In the genomic region with DNA sequence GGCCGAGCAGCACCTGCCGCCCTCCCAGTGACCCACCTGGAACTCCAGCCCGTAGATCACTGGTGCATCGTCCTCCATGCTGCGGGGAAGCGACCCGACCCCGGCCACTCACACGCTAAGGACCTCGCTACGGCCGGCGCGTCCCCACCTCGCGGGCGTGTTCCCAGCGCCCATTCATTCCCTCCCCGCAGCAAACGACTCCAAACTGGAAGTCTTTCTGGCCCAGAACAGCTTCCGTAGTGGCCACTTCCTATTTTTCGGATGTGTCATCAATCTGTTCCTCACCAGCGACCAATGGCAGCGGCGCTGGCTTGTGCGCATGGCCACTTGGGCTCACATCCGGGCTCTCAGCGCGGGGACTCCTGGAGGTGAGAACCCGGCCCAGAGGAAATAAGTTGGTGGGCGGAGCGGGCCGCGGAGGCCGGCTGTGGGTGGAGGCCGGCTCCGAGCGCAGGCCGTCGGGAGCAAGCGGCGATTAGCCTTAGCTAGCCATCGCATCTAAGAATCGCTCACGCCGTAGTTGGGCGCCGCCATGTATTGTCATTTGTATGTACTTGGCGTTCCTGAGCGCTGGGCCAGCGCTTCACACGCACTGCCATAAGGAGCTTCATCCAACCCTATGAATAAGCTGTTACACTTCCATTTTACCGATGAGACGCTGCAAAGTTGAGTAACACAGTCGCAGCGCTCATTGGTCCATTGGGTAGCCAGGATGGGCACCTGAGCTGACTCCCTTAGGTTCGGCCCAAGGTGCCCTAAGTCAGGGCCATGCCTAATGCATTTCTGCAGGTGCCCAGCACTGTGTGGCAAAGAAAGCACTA, we compare ENCODE assay signal across 1 cellular context.
TF ChIP-seq lines count a peak whose summit lies in the region.

A gene (minus strand): TSS at position 207 of the 821 bp plus-strand sequence. CDS start 129 bp downstream, at position 78.

TF ChIP-seq in HepG2, 621 proteins besides CTCF, POLR2A, EP300 and RAD21 (continued from another document and continues in another):
- TF ChIP-seq, protein P1, sequence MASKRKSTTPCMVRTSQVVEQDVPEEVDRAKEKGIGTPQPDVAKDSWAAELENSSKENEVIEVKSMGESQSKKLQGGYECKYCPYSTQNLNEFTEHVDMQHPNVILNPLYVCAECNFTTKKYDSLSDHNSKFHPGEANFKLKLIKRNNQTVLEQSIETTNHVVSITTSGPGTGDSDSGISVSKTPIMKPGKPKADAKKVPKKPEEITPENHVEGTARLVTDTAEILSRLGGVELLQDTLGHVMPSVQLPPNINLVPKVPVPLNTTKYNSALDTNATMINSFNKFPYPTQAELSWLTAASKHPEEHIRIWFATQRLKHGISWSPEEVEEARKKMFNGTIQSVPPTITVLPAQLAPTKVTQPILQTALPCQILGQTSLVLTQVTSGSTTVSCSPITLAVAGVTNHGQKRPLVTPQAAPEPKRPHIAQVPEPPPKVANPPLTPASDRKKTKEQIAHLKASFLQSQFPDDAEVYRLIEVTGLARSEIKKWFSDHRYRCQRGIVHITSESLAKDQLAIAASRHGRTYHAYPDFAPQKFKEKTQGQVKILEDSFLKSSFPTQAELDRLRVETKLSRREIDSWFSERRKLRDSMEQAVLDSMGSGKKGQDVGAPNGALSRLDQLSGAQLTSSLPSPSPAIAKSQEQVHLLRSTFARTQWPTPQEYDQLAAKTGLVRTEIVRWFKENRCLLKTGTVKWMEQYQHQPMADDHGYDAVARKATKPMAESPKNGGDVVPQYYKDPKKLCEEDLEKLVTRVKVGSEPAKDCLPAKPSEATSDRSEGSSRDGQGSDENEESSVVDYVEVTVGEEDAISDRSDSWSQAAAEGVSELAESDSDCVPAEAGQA (IDR thresholded peaks at IDR 0.05; ENCODE audit: low read depth) = peak; percentile 60; the same call in 1 of the 2 replicates
- TF ChIP-seq, protein P1 (CRISPR knock-in tag; IDR thresholded peaks at IDR 0.05; ENCODE audit: borderline replicate concordance) = no peak
- TF ChIP-seq, protein P2, sequence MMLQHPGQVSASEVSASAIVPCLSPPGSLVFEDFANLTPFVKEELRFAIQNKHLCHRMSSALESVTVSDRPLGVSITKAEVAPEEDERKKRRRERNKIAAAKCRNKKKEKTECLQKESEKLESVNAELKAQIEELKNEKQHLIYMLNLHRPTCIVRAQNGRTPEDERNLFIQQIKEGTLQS (CRISPR knock-in tag; IDR thresholded peaks at IDR 0.05) = peak; percentile 45; the same call in 1 of the 2 replicates
- TF ChIP-seq KLF6 (CRISPR knock-in tag; IDR thresholded peaks at IDR 0.05) (peak; percentile 46; the same call in 1 of the 2 replicates), ZNF775 (CRISPR knock-in tag; IDR thresholded peaks at IDR 0.05; ENCODE audit: borderline replicate concordance) (0 out of 2 replicates have a peak, but pooled peaks have one; percentile 32), NFKBIZ (CRISPR knock-in tag; IDR thresholded peaks at IDR 0.05) (no peak), ZNF160 (CRISPR knock-in tag; IDR thresholded peaks at IDR 0.05) (peak; percentile 76; the same call in 1 of the 2 replicates), ZNF331 (CRISPR knock-in tag; IDR thresholded peaks at IDR 0.05) (peak; percentile 91), TSC22D2 (CRISPR knock-in tag; IDR thresholded peaks at IDR 0.05; ENCODE audit: borderline replicate concordance) (no peak), SNRNP70 (IDR thresholded peaks at IDR 0.05; ENCODE audit: low read depth, low read length) (no peak), MED13 (CRISPR knock-in tag; IDR thresholded peaks at IDR 0.05) (0 out of 2 replicates have a peak, but pooled peaks have one; percentile 15), PTBP1 (IDR thresholded peaks at IDR 0.05; ENCODE audit: low read depth, low read length, poor library complexity, severe bottlenecking) (peak; percentile 86), MAF1 (CRISPR knock-in tag; IDR thresholded peaks at IDR 0.05; ENCODE audit: borderline replicate concordance) (peak; percentile 23; the same call in 1 of the 2 replicates), AHR (CRISPR knock-in tag; IDR thresholded peaks at IDR 0.05) (peak; percentile 85; the same call in 1 of the 2 replicates), ZNF616 (CRISPR knock-in tag; IDR thresholded peaks at IDR 0.05; ENCODE audit: low read depth) (peak; percentile 93)
- TF ChIP-seq, protein P3, sequence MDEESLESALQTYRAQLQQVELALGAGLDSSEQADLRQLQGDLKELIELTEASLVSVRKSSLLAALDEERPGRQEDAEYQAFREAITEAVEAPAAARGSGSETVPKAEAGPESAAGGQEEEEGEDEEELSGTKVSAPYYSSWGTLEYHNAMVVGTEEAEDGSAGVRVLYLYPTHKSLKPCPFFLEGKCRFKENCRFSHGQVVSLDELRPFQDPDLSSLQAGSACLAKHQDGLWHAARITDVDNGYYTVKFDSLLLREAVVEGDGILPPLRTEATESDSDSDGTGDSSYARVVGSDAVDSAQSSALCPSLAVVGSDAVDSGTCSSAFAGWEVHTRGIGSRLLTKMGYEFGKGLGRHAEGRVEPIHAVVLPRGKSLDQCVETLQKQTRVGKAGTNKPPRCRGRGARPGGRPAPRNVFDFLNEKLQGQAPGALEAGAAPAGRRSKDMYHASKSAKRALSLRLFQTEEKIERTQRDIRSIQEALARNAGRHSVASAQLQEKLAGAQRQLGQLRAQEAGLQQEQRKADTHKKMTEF (CRISPR knock-in tag; IDR thresholded peaks at IDR 0.05) = peak; percentile 97
- TF ChIP-seq, protein P4, sequence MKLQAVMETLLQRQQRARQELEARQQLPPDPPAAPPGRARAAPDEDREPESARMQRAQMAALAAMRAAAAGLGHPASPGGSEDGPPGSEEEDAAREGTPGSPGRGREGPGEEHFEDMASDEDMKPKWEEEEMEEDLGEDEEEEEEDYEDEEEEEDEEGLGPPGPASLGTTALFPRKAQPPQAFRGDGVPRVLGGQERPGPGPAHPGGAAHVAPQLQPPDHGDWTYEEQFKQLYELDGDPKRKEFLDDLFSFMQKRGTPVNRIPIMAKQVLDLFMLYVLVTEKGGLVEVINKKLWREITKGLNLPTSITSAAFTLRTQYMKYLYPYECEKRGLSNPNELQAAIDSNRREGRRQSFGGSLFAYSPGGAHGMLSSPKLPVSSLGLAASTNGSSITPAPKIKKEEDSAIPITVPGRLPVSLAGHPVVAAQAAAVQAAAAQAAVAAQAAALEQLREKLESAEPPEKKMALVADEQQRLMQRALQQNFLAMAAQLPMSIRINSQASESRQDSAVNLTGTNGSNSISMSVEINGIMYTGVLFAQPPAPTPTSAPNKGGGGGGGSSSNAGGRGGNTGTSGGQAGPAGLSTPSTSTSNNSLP (IDR thresholded peaks at IDR 0.05; ENCODE audit: low read depth, low read length) = peak; percentile 69
- TF ChIP-seq, protein P5, sequence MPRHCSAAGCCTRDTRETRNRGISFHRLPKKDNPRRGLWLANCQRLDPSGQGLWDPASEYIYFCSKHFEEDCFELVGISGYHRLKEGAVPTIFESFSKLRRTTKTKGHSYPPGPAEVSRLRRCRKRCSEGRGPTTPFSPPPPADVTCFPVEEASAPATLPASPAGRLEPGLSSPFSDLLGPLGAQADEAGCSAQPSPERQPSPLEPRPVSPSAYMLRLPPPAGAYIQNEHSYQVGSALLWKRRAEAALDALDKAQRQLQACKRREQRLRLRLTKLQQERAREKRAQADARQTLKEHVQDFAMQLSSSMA (CRISPR knock-in tag; IDR thresholded peaks at IDR 0.05) = peak; percentile 76; the same call in 1 of the 2 replicates
- TF ChIP-seq, protein P6, sequence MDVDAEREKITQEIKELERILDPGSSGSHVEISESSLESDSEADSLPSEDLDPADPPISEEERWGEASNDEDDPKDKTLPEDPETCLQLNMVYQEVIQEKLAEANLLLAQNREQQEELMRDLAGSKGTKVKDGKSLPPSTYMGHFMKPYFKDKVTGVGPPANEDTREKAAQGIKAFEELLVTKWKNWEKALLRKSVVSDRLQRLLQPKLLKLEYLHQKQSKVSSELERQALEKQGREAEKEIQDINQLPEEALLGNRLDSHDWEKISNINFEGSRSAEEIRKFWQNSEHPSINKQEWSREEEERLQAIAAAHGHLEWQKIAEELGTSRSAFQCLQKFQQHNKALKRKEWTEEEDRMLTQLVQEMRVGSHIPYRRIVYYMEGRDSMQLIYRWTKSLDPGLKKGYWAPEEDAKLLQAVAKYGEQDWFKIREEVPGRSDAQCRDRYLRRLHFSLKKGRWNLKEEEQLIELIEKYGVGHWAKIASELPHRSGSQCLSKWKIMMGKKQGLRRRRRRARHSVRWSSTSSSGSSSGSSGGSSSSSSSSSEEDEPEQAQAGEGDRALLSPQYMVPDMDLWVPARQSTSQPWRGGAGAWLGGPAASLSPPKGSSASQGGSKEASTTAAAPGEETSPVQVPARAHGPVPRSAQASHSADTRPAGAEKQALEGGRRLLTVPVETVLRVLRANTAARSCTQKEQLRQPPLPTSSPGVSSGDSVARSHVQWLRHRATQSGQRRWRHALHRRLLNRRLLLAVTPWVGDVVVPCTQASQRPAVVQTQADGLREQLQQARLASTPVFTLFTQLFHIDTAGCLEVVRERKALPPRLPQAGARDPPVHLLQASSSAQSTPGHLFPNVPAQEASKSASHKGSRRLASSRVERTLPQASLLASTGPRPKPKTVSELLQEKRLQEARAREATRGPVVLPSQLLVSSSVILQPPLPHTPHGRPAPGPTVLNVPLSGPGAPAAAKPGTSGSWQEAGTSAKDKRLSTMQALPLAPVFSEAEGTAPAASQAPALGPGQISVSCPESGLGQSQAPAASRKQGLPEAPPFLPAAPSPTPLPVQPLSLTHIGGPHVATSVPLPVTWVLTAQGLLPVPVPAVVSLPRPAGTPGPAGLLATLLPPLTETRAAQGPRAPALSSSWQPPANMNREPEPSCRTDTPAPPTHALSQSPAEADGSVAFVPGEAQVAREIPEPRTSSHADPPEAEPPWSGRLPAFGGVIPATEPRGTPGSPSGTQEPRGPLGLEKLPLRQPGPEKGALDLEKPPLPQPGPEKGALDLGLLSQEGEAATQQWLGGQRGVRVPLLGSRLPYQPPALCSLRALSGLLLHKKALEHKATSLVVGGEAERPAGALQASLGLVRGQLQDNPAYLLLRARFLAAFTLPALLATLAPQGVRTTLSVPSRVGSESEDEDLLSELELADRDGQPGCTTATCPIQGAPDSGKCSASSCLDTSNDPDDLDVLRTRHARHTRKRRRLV (CRISPR knock-in tag; IDR thresholded peaks at IDR 0.05) = 0 out of 2 replicates have a peak, but pooled peaks have one; percentile 44
- TF ChIP-seq, protein P7, sequence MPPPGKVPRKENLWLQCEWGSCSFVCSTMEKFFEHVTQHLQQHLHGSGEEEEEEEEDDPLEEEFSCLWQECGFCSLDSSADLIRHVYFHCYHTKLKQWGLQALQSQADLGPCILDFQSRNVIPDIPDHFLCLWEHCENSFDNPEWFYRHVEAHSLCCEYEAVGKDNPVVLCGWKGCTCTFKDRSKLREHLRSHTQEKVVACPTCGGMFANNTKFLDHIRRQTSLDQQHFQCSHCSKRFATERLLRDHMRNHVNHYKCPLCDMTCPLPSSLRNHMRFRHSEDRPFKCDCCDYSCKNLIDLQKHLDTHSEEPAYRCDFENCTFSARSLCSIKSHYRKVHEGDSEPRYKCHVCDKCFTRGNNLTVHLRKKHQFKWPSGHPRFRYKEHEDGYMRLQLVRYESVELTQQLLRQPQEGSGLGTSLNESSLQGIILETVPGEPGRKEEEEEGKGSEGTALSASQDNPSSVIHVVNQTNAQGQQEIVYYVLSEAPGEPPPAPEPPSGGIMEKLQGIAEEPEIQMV (CRISPR knock-in tag; IDR thresholded peaks at IDR 0.05; ENCODE audit: low read depth) = peak; percentile 58; the same call in 1 of the 2 replicates
- TF ChIP-seq, protein P8, sequence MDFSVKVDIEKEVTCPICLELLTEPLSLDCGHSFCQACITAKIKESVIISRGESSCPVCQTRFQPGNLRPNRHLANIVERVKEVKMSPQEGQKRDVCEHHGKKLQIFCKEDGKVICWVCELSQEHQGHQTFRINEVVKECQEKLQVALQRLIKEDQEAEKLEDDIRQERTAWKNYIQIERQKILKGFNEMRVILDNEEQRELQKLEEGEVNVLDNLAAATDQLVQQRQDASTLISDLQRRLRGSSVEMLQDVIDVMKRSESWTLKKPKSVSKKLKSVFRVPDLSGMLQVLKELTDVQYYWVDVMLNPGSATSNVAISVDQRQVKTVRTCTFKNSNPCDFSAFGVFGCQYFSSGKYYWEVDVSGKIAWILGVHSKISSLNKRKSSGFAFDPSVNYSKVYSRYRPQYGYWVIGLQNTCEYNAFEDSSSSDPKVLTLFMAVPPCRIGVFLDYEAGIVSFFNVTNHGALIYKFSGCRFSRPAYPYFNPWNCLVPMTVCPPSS (IDR thresholded peaks at IDR 0.05) = no peak
- TF ChIP-seq, protein P9, sequence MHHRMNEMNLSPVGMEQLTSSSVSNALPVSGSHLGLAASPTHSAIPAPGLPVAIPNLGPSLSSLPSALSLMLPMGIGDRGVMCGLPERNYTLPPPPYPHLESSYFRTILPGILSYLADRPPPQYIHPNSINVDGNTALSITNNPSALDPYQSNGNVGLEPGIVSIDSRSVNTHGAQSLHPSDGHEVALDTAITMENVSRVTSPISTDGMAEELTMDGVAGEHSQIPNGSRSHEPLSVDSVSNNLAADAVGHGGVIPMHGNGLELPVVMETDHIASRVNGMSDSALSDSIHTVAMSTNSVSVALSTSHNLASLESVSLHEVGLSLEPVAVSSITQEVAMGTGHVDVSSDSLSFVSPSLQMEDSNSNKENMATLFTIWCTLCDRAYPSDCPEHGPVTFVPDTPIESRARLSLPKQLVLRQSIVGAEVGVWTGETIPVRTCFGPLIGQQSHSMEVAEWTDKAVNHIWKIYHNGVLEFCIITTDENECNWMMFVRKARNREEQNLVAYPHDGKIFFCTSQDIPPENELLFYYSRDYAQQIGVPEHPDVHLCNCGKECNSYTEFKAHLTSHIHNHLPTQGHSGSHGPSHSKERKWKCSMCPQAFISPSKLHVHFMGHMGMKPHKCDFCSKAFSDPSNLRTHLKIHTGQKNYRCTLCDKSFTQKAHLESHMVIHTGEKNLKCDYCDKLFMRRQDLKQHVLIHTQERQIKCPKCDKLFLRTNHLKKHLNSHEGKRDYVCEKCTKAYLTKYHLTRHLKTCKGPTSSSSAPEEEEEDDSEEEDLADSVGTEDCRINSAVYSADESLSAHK (CRISPR knock-in tag; IDR thresholded peaks at IDR 0.05; ENCODE audit: borderline replicate concordance) = no peak
